Comparison of ENCODE assay signal across 16 cellular contexts in the genomic region with DNA sequence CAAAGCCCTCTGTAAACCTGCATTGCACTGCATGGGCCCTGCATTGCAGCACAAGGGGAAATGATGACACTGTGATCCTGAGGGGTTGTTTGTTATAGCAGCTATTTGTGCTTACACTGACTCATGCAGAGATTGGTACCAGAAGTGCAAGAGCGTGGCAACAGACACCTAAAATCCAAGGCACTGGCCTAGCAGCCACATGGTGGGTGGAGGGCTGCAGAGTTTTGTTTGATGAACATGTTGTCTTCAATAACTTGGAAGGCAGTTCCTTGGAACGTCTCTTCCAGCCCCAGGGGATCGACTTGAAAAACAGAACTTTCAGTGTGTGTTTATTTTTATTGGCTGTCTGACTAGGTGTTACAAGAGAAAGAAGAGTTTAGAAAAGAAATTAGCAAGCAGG. TPM values are rescaled to one million over a fixed set of nuclear protein-coding genes. Genes with fewer than 3 reads are reported as not detected.
DNase-seq lines count a peak whose midpoint lies in the region; ATAC-seq and TF ChIP-seq lines count a peak whose summit lies in the region.
"Had no signal": no experiment of that assay in that cellular context is flagged by ENCODE, and none has a peak within 500 bp of the region (broad histone marks: within the 10 kb centered on the region; RNA-seq: fewer than 3 reads in every experiment).

No MANE protein-coding gene starts in this region.

- in situ Hi-C loops in astrocyte of the spinal cord (cut with HindIII; ENCODE audit: low sequenced_read_pairs), result no loop called here

- TF ChIP-seq CTCF in heart left ventricle (IDR thresholded peaks at IDR 0.05) (no peak), right atrium auricular region (IDR thresholded peaks at IDR 0.05) (no peak), astrocyte of the spinal cord (IDR thresholded peaks at IDR 0.05; ENCODE audit: low read depth, low read length) (no peak), lower lobe of right lung (IDR thresholded peaks at IDR 0.05) (no peak), tibial nerve (IDR thresholded peaks at IDR 0.05) (no peak), foreskin keratinocyte (conservative IDR thresholded peaks at IDR 0.05) (no peak)

- intact Hi-C loops in heart left ventricle (cut with DNase I) (loop anchor here in 3 of 10 donors (5.0 to 10.0 kb wide), 3 partner anchors 110 to 120 kb away; no protein-coding TSS in a partner anchor), lower lobe of right lung (cut with DNase I) (no loop called here)

- H3K9me3 ChIP-seq in heart left ventricle, result peaks cover 0 to 27% (median 11%) of the 10 kb centered on the region in 12 donors
- no peaks in the 10 kb centered on the region for H3K9me3 ChIP-seq in right atrium auricular region
- H3K9me3 ChIP-seq in lower lobe of right lung, result no peaks in the 10 kb centered on the region
- H3K9me3 ChIP-seq in tibial nerve, result peaks cover 0 to 29% (median 0%) of the 10 kb centered on the region in 4 donors

- no peaks in the 10 kb centered on the region for H3K36me3 ChIP-seq in heart left ventricle
- H3K36me3 ChIP-seq in right atrium auricular region, result no peaks in the 10 kb centered on the region
- H3K36me3 ChIP-seq in lower lobe of right lung, result no peaks in the 10 kb centered on the region
- H3K36me3 ChIP-seq in tibial nerve, result no peaks in the 10 kb centered on the region
- no peaks in the 10 kb centered on the region for H3K36me3 ChIP-seq in H7 (replicated peaks; ENCODE audit: control insufficient read depth, insufficient read depth, low read length)

- H3K4me1 ChIP-seq in heart left ventricle (peaks cover 2 to 54% (median 31%) of the 10 kb centered on the region in 12 donors), right atrium auricular region (peaks cover 0 to 37% of the 10 kb centered on the region in 2 donors), lower lobe of right lung (peaks cover 25% of the 10 kb centered on the region), tibial nerve (peaks cover 0 to 20% (median 2%) of the 10 kb centered on the region in 4 donors), foreskin keratinocyte (no peaks in the 10 kb centered on the region)

- TF ChIP-seq POLR2A in heart left ventricle (IDR thresholded peaks at IDR 0.05) (no peak), tibial nerve (IDR thresholded peaks at IDR 0.05) (no peak)

- H3K27ac ChIP-seq in heart left ventricle (peak overlapping the region in 11 of 12 donors; percentile 49 to 88 (median 76)), right atrium auricular region (peak overlapping the region in 1 of 2 donors; percentile 68), lower lobe of right lung (no peak overlapping the region), tibial nerve (peak overlapping the region in 2 of 4 donors; percentile 67 to 81), foreskin keratinocyte (no peak overlapping the region)
- H3K27ac ChIP-seq: HL-60, KMS-11 had no signal

- no peak overlapping the region for H3K4me3 ChIP-seq in heart left ventricle
- H3K4me3 ChIP-seq in right atrium auricular region, result no peak overlapping the region
- no peak overlapping the region for H3K4me3 ChIP-seq in astrocyte of the spinal cord (ENCODE audit: low read depth, low read length)
- H3K4me3 ChIP-seq in lower lobe of right lung, result no peak overlapping the region
- no peak overlapping the region for H3K4me3 ChIP-seq in tibial nerve
- no peak overlapping the region for H3K4me3 ChIP-seq in H7 (ENCODE audit: insufficient read depth, low read depth, low read length)

- WGBS in heart left ventricle, 4 donors, result 46 to 55% (median 52%) methylated on average over 3 of the region's 3 CpGs
- WGBS in tibial nerve, 2 donors, result 38 to 45% methylated on average over 3 of the region's 3 CpGs

- no peaks in the 10 kb centered on the region for H3K27me3 ChIP-seq in heart left ventricle
- H3K27me3 ChIP-seq in right atrium auricular region, result no peaks in the 10 kb centered on the region
- no peaks in the 10 kb centered on the region for H3K27me3 ChIP-seq in lower lobe of right lung (ENCODE audit: low read depth)
- H3K27me3 ChIP-seq in tibial nerve, result no peaks in the 10 kb centered on the region
- no peaks in the 10 kb centered on the region for H3K27me3 ChIP-seq in H7 (ENCODE audit: control insufficient read depth, insufficient read depth, low read length)
- H3K27me3 ChIP-seq in foreskin keratinocyte, result peaks cover 2% of the 10 kb centered on the region

- ATAC-seq in heart left ventricle (peak in 1 of 4 donors; percentile 7), lower lobe of right lung (no peak), HG03565 (IDR thresholded peaks at IDR 0.05; ENCODE audit: unreplicated experiment) (no peak), foreskin keratinocyte (no peak)
- ATAC-seq: WTC11 had no signal

- DNase-seq in heart left ventricle, result peak in 1 of 5 donors; percentile 34
- DNase-seq in right atrium auricular region (ENCODE audit: low spot score), result no peak
- DNase-seq in astrocyte of the spinal cord (ENCODE audit: low read depth, low spot score), result peak; percentile 83
- DNase-seq in lower lobe of right lung, result peak; percentile 6
- peak; percentile 62 to 81 for DNase-seq in tibial nerve (ENCODE audit: low spot score in 2 of 2)
- no peak for DNase-seq in H7
- DNase-seq in foreskin keratinocyte, result no peak
- DNase-seq: kidney glomerular epithelial cell, NCI-H1417 treated with DMSO at 0.1 percent for 48 hours had no signal

- TF ChIP-seq EP300 in tibial nerve (IDR thresholded peaks at IDR 0.05), result peak in 1 of 2 donors; percentile 73

RNA-seq across cellular contexts. Expression of gene FCN2, which starts 14.5 kb away (rescaled TPM):
- total RNA-seq in heart left ventricle (under 1 TPM in 3 of 9 donors, not detected in 6; 0.26 to 0.67 (median 0.41) TPM), right atrium auricular region (not detected), lower lobe of right lung (not detected), tibial nerve (1 to 10 TPM in 1 of 4 donors, not detected in 3; 1.9 TPM), foreskin keratinocyte (not detected in 2 replicates)
- polyA plus RNA-seq in heart left ventricle (under 1 TPM; 0.19 to 0.22 TPM), foreskin keratinocyte (not detected in 2 replicates)
- not detected in 2 replicates for total RNA-seq in H7 (2014; rRNA removed; shearing (Covaris generic))
- total RNA-seq: HFFc6, progenitor cell of endocrine pancreas, temporal lobe, WTC11 had no signal

RNA-seq across cellular contexts. Expression of gene FCN1, which starts 22.6 kb away (rescaled TPM):
- total RNA-seq in heart left ventricle (10 to 100 TPM in 2 of 9 donors, 1 to 10 TPM in 6, under 1 TPM in 1; 0.81 to 87.5 (median 1.6) TPM), right atrium auricular region (1 to 10 TPM in 1 of 2 donors, under 1 TPM in 1; 0.63 to 2.1 TPM), lower lobe of right lung (84.4 TPM), tibial nerve (1 to 10 TPM in 2 of 4 donors, under 1 TPM in 2; under 0.01 to 2.9 (median 0.96) TPM), foreskin keratinocyte (not detected in 2 replicates)
- polyA plus RNA-seq in heart left ventricle (1 to 10 TPM in 1 of 2 donors, under 1 TPM in 1; 0.95 to 3.2 TPM), foreskin keratinocyte (not detected in 2 replicates)
- not detected in 2 replicates for total RNA-seq in H7 (2014; rRNA removed; shearing (Covaris generic))
- total RNA-seq: HFFc6, progenitor cell of endocrine pancreas, WTC11 had no signal

Comparison
In these comparisons a context has a peak if more than half of its experiments do, and no peak if none do; other contexts are left out.
1. DNase-seq: peak in astrocyte of the spinal cord (single experiment), lower lobe of right lung (single experiment) and tibial nerve (2 of 2); none in right atrium auricular region (single experiment), H7 (single experiment) and foreskin keratinocyte (0 of 2).
2. H3K27ac ChIP-seq: peak in heart left ventricle (11 of 12); none in lower lobe of right lung (single experiment) and foreskin keratinocyte (single experiment).